Comparison of ENCODE assay signal across 19 cellular contexts in genomic region chr1:201653883-201654282, GRCh38.
DNase-seq lines count a peak whose midpoint lies in the region; ATAC-seq, FAIRE-seq and TF ChIP-seq lines count a peak whose summit lies in the region.
"Had no signal": no experiment of that assay in that cellular context is flagged by ENCODE, and none has a peak within 500 bp of the region (broad histone marks: within the 10 kb centered on the region; RNA-seq: fewer than 3 reads in every experiment).

No MANE protein-coding gene starts in this region.

- H3K27me3 ChIP-seq in BLaER1 (no peaks in the 10 kb centered on the region), GM23248 (replicated peaks; ENCODE audit: insufficient read depth) (no peaks in the 10 kb centered on the region), fibroblast of lung (ENCODE audit: control insufficient read depth, insufficient read depth, low read length) (no peaks in the 10 kb centered on the region), esophagus squamous epithelium (peaks cover 0 to 23% (median 0%) of the 10 kb centered on the region in 4 donors)

- peaks cover 99% of the 10 kb centered on the region for H3K79me2 ChIP-seq in GM23248 (ENCODE audit: insufficient read depth)
- peaks cover 99% of the 10 kb centered on the region for H3K79me2 ChIP-seq in fibroblast of lung (ENCODE audit: control insufficient read depth, insufficient read depth, low read length)

- TF ChIP-seq CTCF in fibroblast of lung (conservative IDR thresholded peaks at IDR 0.05 in 1 of 2, IDR thresholded peaks at IDR 0.05 in 1 of 2; ENCODE audit: low read depth in 1 of 2, low read length in 2 of 2) (no peak), neural crest cell (conservative IDR thresholded peaks at IDR 0.05) (no peak), esophagus squamous epithelium (IDR thresholded peaks at IDR 0.05) (no peak)

- in situ Hi-C loops in GM23248 (cut with MboI), result no loop called here

- H3K9ac ChIP-seq in BLaER1 (no peak overlapping the region), GM23248 (no peak overlapping the region), fibroblast of lung (ENCODE audit: insufficient read depth, low read length) (no peak overlapping the region)

- POLR2A ChIA-PET in activated CD4-positive, alpha-beta T cell treated with anti-CD3 and anti-CD28 coated beads for 36 hours (lab: Charles Lee), result no interaction called here

- no peaks in the 10 kb centered on the region for H3K9me2 ChIP-seq in GM23248 (ENCODE audit: insufficient read depth)

- peaks cover 34% of the 10 kb centered on the region for H3K36me3 ChIP-seq in BLaER1
- no peaks in the 10 kb centered on the region; the same call in 1 of the 2 replicates for H3K36me3 ChIP-seq in GM23248 (ENCODE audit: low read depth)
- peaks cover 23% of the 10 kb centered on the region for H3K36me3 ChIP-seq in fibroblast of lung (ENCODE audit: control insufficient read depth, insufficient read depth, low read length)
- no peaks in the 10 kb centered on the region for H3K36me3 ChIP-seq in esophagus squamous epithelium
- H3K36me3 ChIP-seq: HAP-1 had no signal

- peak; percentile 57 for DNase-seq in GM23248
- no peak for DNase-seq in fibroblast of lung (ENCODE audit: low read depth in 2 of 2)
- no peak for DNase-seq in neural crest cell (ENCODE audit: low read depth, low spot score)
- DNase-seq in activated CD4-positive, alpha-beta T cell treated with anti-CD3 and anti-CD28 coated beads for 36 hours, result no peak
- DNase-seq in HTR-8/SVneo (ENCODE audit: insufficient read length, low spot score), result no peak
- no peak for DNase-seq in esophagus squamous epithelium (lab: John Stamatoyannopoulos, UW)
- DNase-seq in frontal cortex (ENCODE audit: low spot score in 2 of 2), result no peak
- DNase-seq: DMS 273 treated with DMSO at 0.1 percent for 48 hours, KG1, NCI-H1436, NCI-H2029, NCI-H2171, PC-9 had no signal

- no peak for TF ChIP-seq POLR2A in esophagus squamous epithelium (IDR thresholded peaks at IDR 0.05)

- peaks cover 49% of the 10 kb centered on the region for H3F3A ChIP-seq in GM23248 (ENCODE audit: insufficient read depth)

- CTCF ChIA-PET in activated CD4-positive, alpha-beta T cell treated with anti-CD3 and anti-CD28 coated beads for 36 hours (lab: Charles Lee), result interaction anchor here (1.6 kb wide), 1 partner anchor 95 kb away, joined by 4 read pairs; no protein-coding TSS in a partner anchor

- H3K4me1 Mint-ChIP-seq in neural crest cell, result peaks cover 50% of the 10 kb centered on the region
- no peaks in the 10 kb centered on the region for H3K4me1 Mint-ChIP-seq in activated CD4-positive, alpha-beta T cell treated with anti-CD3 and anti-CD28 coated beads for 36 hours

- H3K9me3 Mint-ChIP-seq in neural crest cell, result no peaks in the 10 kb centered on the region
- no peaks in the 10 kb centered on the region for H3K9me3 Mint-ChIP-seq in activated CD4-positive, alpha-beta T cell treated with anti-CD3 and anti-CD28 coated beads for 36 hours (ENCODE audit: low read depth)
- H3K9me3 Mint-ChIP-seq: CD14-positive monocyte had no signal

- H3K4me3 ChIP-seq in BLaER1, result 0 out of 2 replicates have a peak overlapping the region, but pooled peaks have one; percentile 11
- no peak overlapping the region for H3K4me3 ChIP-seq in GM23248
- H3K4me3 ChIP-seq in fibroblast of lung (replicated peaks in 1 of 4; ENCODE audit: control extremely low read depth in 1 of 4, insufficient read depth in 1 of 4, low read depth in 3 of 4, low read length in 4 of 4), result peak overlapping the region in 1 of 4 experiments; percentile 3
- H3K4me3 ChIP-seq in esophagus squamous epithelium, result no peak overlapping the region
- H3K4me3 ChIP-seq: A549, HAP-1, PC-9, SK-N-MC had no signal

- intact Hi-C loops in activated CD4-positive, alpha-beta T cell treated with anti-CD3 and anti-CD28 coated beads for 36 hours (cut with DNase I, micrococcal nuclease), result no loop called here
- intact Hi-C loops in esophagus squamous epithelium (cut with DNase I), result no loop called here

- no peaks in the 10 kb centered on the region for H3K9me3 ChIP-seq in BLaER1
- H3K9me3 ChIP-seq in GM23248 (ENCODE audit: low read depth), result no peaks in the 10 kb centered on the region
- H3K9me3 ChIP-seq in fibroblast of lung (ENCODE audit: control insufficient read depth, insufficient read depth, low read depth, low read length), result no peaks in the 10 kb centered on the region
- no peaks in the 10 kb centered on the region for H3K9me3 ChIP-seq in esophagus squamous epithelium
- H3K9me3 ChIP-seq: A549, HAP-1 had no signal

- H3K27me3 Mint-ChIP-seq in neural crest cell (ENCODE audit: low read depth), result peaks cover 27% of the 10 kb centered on the region
- peaks cover 7% of the 10 kb centered on the region for H3K27me3 Mint-ChIP-seq in activated CD4-positive, alpha-beta T cell treated with anti-CD3 and anti-CD28 coated beads for 36 hours

- H3K27ac ChIP-seq in BLaER1 (peak overlapping the region; percentile 60; the same call in 1 of the 2 replicates), GM23248 (no peak overlapping the region), fibroblast of lung (ENCODE audit: insufficient read depth, low read length) (peak overlapping the region; percentile 50), esophagus squamous epithelium (no peak overlapping the region)
- H3K27ac ChIP-seq: A549, PC-9, SK-N-MC had no signal

- H3K4me1 ChIP-seq in BLaER1, result peaks cover 83% of the 10 kb centered on the region
- peaks cover 55% of the 10 kb centered on the region for H3K4me1 ChIP-seq in GM23248 (ENCODE audit: insufficient read depth)
- H3K4me1 ChIP-seq in fibroblast of lung (ENCODE audit: control insufficient read depth, extremely low read depth, insufficient read depth, low read length), result peaks cover 53% of the 10 kb centered on the region
- H3K4me1 ChIP-seq in esophagus squamous epithelium, result peaks cover 18 to 60% (median 26%) of the 10 kb centered on the region in 3 donors
- H3K4me1 ChIP-seq: HAP-1 had no signal

- no peak for ATAC-seq in activated CD4-positive, alpha-beta T cell treated with anti-CD3 and anti-CD28 coated beads for 36 hours
- ATAC-seq: A549 had no signal

- no peak for FAIRE-seq in HTR-8/SVneo (lab: Jason Lieb, UNC)
- FAIRE-seq in frontal cortex (lab: Jason Lieb, UNC), result no peak
- FAIRE-seq: A549, GM19239 had no signal

- H4K20me1 ChIP-seq in BLaER1 (peaks cover 95% of the 10 kb centered on the region), GM23248 (ENCODE audit: insufficient read depth) (peaks cover 11% of the 10 kb centered on the region; the same call in 1 of the 2 replicates), fibroblast of lung (ENCODE audit: control insufficient read depth, extremely low read depth, insufficient read depth, low read length) (peaks cover 11% of the 10 kb centered on the region)

- H3K4me3 Mint-ChIP-seq in neural crest cell, result peak overlapping the region; percentile 12
- no peak overlapping the region for H3K4me3 Mint-ChIP-seq in activated CD4-positive, alpha-beta T cell treated with anti-CD3 and anti-CD28 coated beads for 36 hours
- H3K4me3 Mint-ChIP-seq: CD14-positive monocyte had no signal

- whole genome bisulfite sequencing in GM23248 (ENCODE audit: low coverage in 1 of 2, low lambda C conversion rate in 2 of 2, missing lambda C conversion rate in 2 of 2), 2 experiments, result 84 to 91% methylated on average over 2 of the region's 2 CpGs
- WGBS in esophagus squamous epithelium, 2 donors, result 75 to 94% methylated on average over 1 to 2 of the region's 2 CpGs

- H2AFZ ChIP-seq in GM23248 (no peak overlapping the region), fibroblast of lung (ENCODE audit: low read length) (no peak overlapping the region)
- H2AFZ ChIP-seq: PC-9 had no signal

- no peaks in the 10 kb centered on the region for H3K36me3 Mint-ChIP-seq in neural crest cell (ENCODE audit: low read depth)
- no peaks in the 10 kb centered on the region for H3K36me3 Mint-ChIP-seq in activated CD4-positive, alpha-beta T cell treated with anti-CD3 and anti-CD28 coated beads for 36 hours (ENCODE audit: low read depth)

- H3K4me2 ChIP-seq in BLaER1, result peak overlapping the region; percentile 93
- no peak overlapping the region for H3K4me2 ChIP-seq in GM23248 (ENCODE audit: unreplicated experiment)
- peak overlapping the region; percentile 96 for H3K4me2 ChIP-seq in fibroblast of lung (ENCODE audit: extremely low read depth, insufficient read depth, low read length)
- H3K4me2 ChIP-seq: A549, PC-9 had no signal

- no peak overlapping the region for H3K27ac Mint-ChIP-seq in neural crest cell (ENCODE audit: unreplicated experiment)
- no peak overlapping the region for H3K27ac Mint-ChIP-seq in activated CD4-positive, alpha-beta T cell treated with anti-CD3 and anti-CD28 coated beads for 36 hours
- H3K27ac Mint-ChIP-seq: CD14-positive monocyte had no signal

Comparison
In these comparisons a context has a peak if more than half of its experiments do, and no peak if none do; other contexts are left out.
1. H3K27ac ChIP-seq: peak in BLaER1 (single experiment) and fibroblast of lung (single experiment); none in GM23248 (single experiment) and esophagus squamous epithelium (0 of 4).